In the genomic region with DNA sequence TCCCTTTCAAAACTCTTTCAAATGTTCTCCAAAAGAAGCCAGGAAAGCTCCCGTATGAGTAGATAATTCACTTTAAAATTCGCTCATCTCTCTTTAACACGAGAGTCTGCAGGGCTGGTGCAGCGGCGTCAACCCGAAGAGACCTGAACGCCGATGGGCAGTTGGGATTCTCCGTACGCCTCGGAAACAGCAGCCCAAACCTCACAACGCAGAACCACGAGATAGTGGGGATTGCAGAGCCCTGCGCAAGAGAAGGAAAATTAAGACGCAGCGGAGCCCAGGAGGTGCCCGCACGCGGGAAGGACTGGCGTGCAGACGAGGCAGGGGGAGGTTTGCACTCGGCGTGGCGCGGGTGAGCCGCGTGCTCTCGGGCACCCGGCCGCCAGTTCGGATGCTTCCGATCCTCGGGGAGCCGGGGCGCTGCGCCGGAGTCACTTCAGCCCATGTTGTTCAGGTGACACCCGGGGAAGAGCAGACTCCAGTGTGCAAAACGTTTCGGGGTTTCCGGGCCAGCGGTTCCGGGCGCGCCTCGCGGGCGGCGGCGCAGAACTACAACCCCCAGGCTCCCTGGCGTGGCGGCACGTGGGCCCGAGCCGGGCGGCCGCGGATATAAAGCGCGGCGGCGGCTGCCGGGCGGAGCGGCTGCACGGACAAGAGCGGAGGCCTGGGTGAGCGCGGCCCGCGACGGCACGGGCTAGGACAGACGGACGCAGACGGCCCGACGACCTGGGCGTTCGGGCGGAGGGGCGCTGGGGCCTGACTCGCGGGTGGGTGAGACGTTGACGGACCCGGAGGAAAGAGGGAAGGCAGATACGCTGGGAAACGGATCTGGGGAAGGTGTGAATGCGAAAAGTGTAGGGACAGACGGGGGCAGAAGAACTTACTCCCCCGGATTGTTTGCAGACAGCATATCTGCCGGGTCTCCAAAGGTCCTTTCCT, we compare ENCODE assay signal across 1 cellular context.
TF ChIP-seq lines count a peak whose summit lies in the region.

A gene with protein sequence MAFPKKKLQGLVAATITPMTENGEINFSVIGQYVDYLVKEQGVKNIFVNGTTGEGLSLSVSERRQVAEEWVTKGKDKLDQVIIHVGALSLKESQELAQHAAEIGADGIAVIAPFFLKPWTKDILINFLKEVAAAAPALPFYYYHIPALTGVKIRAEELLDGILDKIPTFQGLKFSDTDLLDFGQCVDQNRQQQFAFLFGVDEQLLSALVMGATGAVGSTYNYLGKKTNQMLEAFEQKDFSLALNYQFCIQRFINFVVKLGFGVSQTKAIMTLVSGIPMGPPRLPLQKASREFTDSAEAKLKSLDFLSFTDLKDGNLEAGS (plus strand): TSS at position 636 of the 939 bp plus-strand sequence. CDS start 4,599 bp downstream, outside the sequence.

TF ChIP-seq in K562, 482 proteins besides CTCF, POLR2A, EP300 and RAD21 (continued from another document and continues in another):
- TF ChIP-seq, protein P1, sequence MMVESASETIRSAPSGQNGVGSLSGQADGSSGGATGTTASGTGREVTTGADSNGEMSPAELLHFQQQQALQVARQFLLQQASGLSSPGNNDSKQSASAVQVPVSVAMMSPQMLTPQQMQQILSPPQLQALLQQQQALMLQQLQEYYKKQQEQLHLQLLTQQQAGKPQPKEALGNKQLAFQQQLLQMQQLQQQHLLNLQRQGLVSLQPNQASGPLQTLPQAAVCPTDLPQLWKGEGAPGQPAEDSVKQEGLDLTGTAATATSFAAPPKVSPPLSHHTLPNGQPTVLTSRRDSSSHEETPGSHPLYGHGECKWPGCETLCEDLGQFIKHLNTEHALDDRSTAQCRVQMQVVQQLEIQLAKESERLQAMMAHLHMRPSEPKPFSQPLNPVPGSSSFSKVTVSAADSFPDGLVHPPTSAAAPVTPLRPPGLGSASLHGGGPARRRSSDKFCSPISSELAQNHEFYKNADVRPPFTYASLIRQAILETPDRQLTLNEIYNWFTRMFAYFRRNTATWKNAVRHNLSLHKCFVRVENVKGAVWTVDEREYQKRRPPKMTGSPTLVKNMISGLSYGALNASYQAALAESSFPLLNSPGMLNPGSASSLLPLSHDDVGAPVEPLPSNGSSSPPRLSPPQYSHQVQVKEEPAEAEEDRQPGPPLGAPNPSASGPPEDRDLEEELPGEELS (CRISPR knock-in tag; IDR thresholded peaks at IDR 0.05; ENCODE audit: borderline replicate concordance), result peak; percentile 96
- TF ChIP-seq, protein P2, sequence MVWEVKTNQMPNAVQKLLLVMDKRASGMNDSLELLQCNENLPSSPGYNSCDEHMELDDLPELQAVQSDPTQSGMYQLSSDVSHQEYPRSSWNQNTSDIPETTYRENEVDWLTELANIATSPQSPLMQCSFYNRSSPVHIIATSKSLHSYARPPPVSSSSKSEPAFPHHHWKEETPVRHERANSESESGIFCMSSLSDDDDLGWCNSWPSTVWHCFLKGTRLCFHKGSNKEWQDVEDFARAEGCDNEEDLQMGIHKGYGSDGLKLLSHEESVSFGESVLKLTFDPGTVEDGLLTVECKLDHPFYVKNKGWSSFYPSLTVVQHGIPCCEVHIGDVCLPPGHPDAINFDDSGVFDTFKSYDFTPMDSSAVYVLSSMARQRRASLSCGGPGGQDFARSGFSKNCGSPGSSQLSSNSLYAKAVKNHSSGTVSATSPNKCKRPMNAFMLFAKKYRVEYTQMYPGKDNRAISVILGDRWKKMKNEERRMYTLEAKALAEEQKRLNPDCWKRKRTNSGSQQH (CRISPR knock-in tag; IDR thresholded peaks at IDR 0.05), result 0 out of 2 replicates have a peak, but pooled peaks have one; percentile 72
- TF ChIP-seq ZEB2 (IDR thresholded peaks at IDR 0.05) (no peak), ZC3H11A (IDR thresholded peaks at IDR 0.05; ENCODE audit: low read depth, low read length) (no peak), E2F3 (CRISPR knock-in tag; IDR thresholded peaks at IDR 0.05) (peak; percentile 79), ATF1 (CRISPR knock-in tag; IDR thresholded peaks at IDR 0.05) (no peak), ATF1 (tag; IDR thresholded peaks at IDR 0.05) (peak; percentile 88), NCOA2 (IDR thresholded peaks at IDR 0.05; ENCODE audit: partially characterized antibody in 2 of 2) (no peak), NUFIP1 (IDR thresholded peaks at IDR 0.05; ENCODE audit: partially characterized antibody) (no peak), FOSL1 (tag; conservative IDR thresholded peaks at IDR 0.05) (peak; percentile 27; the same call in 1 of the 2 replicates), ARNT (IDR thresholded peaks at IDR 0.05) (no peak), DMBX1 (CRISPR knock-in tag; IDR thresholded peaks at IDR 0.05; ENCODE audit: borderline replicate concordance) (peak; percentile 81; the same call in 1 of the 2 replicates), ZNF644 (tag; IDR thresholded peaks at IDR 0.05; ENCODE audit: low read depth) (no peak), ZNF431 (CRISPR knock-in tag; IDR thresholded peaks at IDR 0.05) (peak; percentile 88), YBX1 (IDR thresholded peaks at IDR 0.05) (no peak), U2AF2 (optimal IDR thresholded peaks at IDR 0.05; ENCODE audit: low read depth, low read length) (no peak), ZNF57 (CRISPR knock-in tag; IDR thresholded peaks at IDR 0.05) (peak; percentile 69; the same call in 1 of the 2 replicates), HMGN3 (IDR thresholded peaks at IDR 0.05; ENCODE audit: borderline replicate concordance, extremely low read depth, insufficient read length, low read depth, low read length) (peak; percentile 74), FOXK2 (conservative IDR thresholded peaks at IDR 0.05 in 1 of 2, IDR thresholded peaks at IDR 0.05 in 1 of 2; ENCODE audit: low read depth in 2 of 2) (0 out of 4 replicates have a peak, but pooled peaks of 1 of the 2 experiments have one; percentile 32), ELF2 (CRISPR knock-in tag; IDR thresholded peaks at IDR 0.05) (peak; percentile 83), FOXA3 (CRISPR knock-in tag; conservative IDR thresholded peaks at IDR 0.05 in 1 of 2, IDR thresholded peaks at IDR 0.05 in 1 of 2) (peak in 1 of 2 experiments; percentile 54; a peak in 1 of 4 replicates), ZNF695 (CRISPR knock-in tag; IDR thresholded peaks at IDR 0.05) (no peak), POLR2AphosphoS5 (IDR thresholded peaks at IDR 0.05; ENCODE audit: control insufficient read depth, insufficient read depth, low read depth, low read length) (peak; percentile 69; the same call in 1 of the 2 replicates), MED1 (CRISPR knock-in tag; IDR thresholded peaks at IDR 0.05; ENCODE audit: borderline replicate concordance) (no peak), ARID1B (IDR thresholded peaks at IDR 0.05) (no peak), TFAM (CRISPR knock-in tag; conservative IDR thresholded peaks at IDR 0.05) (no peak), ZNF232 (CRISPR knock-in tag; IDR thresholded peaks at IDR 0.05) (peak; percentile 90), ZNF589 (CRISPR knock-in tag; IDR thresholded peaks at IDR 0.05; ENCODE audit: low read depth) (peak; percentile 50; the same call in 1 of the 2 replicates), ZNF174 (CRISPR knock-in tag; IDR thresholded peaks at IDR 0.05) (no peak), MXI1 (IDR thresholded peaks at IDR 0.05; ENCODE audit: low read depth, low read length) (no peak; the same call in 1 of the 2 replicates)
- TF ChIP-seq, protein P3, sequence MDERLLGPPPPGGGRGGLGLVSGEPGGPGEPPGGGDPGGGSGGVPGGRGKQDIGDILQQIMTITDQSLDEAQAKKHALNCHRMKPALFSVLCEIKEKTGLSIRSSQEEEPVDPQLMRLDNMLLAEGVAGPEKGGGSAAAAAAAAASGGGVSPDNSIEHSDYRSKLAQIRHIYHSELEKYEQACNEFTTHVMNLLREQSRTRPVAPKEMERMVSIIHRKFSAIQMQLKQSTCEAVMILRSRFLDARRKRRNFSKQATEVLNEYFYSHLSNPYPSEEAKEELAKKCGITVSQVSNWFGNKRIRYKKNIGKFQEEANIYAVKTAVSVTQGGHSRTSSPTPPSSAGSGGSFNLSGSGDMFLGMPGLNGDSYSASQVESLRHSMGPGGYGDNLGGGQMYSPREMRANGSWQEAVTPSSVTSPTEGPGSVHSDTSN (CRISPR knock-in tag; IDR thresholded peaks at IDR 0.05; ENCODE audit: low read depth), result no peak
- TF ChIP-seq, protein P3 (tag; conservative IDR thresholded peaks at IDR 0.05; ENCODE audit: low read depth), result no peak
- TF ChIP-seq, protein P4, sequence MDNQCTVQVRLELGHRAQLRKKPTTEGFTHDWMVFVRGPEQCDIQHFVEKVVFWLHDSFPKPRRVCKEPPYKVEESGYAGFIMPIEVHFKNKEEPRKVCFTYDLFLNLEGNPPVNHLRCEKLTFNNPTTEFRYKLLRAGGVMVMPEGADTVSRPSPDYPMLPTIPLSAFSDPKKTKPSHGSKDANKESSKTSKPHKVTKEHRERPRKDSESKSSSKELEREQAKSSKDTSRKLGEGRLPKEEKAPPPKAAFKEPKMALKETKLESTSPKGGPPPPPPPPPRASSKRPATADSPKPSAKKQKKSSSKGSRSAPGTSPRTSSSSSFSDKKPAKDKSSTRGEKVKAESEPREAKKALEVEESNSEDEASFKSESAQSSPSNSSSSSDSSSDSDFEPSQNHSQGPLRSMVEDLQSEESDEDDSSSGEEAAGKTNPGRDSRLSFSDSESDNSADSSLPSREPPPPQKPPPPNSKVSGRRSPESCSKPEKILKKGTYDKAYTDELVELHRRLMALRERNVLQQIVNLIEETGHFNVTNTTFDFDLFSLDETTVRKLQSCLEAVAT (IDR thresholded peaks at IDR 0.05), result peak; percentile 41 to 57; a peak in 2 of 4 replicates
- TF ChIP-seq, protein P5, sequence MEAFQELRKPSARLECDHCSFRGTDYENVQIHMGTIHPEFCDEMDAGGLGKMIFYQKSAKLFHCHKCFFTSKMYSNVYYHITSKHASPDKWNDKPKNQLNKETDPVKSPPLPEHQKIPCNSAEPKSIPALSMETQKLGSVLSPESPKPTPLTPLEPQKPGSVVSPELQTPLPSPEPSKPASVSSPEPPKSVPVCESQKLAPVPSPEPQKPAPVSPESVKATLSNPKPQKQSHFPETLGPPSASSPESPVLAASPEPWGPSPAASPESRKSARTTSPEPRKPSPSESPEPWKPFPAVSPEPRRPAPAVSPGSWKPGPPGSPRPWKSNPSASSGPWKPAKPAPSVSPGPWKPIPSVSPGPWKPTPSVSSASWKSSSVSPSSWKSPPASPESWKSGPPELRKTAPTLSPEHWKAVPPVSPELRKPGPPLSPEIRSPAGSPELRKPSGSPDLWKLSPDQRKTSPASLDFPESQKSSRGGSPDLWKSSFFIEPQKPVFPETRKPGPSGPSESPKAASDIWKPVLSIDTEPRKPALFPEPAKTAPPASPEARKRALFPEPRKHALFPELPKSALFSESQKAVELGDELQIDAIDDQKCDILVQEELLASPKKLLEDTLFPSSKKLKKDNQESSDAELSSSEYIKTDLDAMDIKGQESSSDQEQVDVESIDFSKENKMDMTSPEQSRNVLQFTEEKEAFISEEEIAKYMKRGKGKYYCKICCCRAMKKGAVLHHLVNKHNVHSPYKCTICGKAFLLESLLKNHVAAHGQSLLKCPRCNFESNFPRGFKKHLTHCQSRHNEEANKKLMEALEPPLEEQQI (IDR thresholded peaks at IDR 0.05), result no peak
- TF ChIP-seq, protein P6, sequence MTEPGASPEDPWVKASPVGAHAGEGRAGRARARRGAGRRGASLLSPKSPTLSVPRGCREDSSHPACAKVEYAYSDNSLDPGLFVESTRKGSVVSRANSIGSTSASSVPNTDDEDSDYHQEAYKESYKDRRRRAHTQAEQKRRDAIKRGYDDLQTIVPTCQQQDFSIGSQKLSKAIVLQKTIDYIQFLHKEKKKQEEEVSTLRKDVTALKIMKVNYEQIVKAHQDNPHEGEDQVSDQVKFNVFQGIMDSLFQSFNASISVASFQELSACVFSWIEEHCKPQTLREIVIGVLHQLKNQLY (CRISPR knock-in tag; conservative IDR thresholded peaks at IDR 0.05), result peak in 1 of 2 experiments; percentile 44; a peak in 1 of 4 replicates
- TF ChIP-seq, protein P7, sequence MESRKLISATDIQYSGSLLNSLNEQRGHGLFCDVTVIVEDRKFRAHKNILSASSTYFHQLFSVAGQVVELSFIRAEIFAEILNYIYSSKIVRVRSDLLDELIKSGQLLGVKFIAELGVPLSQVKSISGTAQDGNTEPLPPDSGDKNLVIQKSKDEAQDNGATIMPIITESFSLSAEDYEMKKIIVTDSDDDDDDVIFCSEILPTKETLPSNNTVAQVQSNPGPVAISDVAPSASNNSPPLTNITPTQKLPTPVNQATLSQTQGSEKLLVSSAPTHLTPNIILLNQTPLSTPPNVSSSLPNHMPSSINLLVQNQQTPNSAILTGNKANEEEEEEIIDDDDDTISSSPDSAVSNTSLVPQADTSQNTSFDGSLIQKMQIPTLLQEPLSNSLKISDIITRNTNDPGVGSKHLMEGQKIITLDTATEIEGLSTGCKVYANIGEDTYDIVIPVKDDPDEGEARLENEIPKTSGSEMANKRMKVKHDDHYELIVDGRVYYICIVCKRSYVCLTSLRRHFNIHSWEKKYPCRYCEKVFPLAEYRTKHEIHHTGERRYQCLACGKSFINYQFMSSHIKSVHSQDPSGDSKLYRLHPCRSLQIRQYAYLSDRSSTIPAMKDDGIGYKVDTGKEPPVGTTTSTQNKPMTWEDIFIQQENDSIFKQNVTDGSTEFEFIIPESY (CRISPR knock-in tag; IDR thresholded peaks at IDR 0.05), result peak; percentile 89
- TF ChIP-seq, protein P8, sequence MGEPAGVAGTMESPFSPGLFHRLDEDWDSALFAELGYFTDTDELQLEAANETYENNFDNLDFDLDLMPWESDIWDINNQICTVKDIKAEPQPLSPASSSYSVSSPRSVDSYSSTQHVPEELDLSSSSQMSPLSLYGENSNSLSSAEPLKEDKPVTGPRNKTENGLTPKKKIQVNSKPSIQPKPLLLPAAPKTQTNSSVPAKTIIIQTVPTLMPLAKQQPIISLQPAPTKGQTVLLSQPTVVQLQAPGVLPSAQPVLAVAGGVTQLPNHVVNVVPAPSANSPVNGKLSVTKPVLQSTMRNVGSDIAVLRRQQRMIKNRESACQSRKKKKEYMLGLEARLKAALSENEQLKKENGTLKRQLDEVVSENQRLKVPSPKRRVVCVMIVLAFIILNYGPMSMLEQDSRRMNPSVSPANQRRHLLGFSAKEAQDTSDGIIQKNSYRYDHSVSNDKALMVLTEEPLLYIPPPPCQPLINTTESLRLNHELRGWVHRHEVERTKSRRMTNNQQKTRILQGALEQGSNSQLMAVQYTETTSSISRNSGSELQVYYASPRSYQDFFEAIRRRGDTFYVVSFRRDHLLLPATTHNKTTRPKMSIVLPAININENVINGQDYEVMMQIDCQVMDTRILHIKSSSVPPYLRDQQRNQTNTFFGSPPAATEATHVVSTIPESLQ (CRISPR knock-in tag; IDR thresholded peaks at IDR 0.05), result peak; percentile 97
- TF ChIP-seq, protein P9, sequence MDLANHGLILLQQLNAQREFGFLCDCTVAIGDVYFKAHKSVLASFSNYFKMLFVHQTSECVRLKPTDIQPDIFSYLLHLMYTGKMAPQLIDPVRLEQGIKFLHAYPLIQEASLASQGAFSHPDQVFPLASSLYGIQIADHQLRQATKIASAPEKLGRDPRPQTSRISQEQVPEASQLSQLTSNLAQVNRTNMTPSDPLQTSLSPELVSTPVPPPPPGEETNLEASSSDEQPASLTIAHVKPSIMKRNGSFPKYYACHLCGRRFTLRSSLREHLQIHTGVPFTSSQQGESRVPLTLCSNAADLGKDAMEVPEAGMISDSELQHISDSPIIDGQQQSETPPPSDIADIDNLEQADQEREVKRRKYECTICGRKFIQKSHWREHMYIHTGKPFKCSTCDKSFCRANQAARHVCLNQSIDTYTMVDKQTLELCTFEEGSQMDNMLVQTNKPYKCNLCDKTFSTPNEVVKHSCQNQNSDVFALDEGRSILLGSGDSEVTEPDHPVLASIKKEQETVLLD (IDR thresholded peaks at IDR 0.05), result 0 out of 2 replicates have a peak, but pooled peaks have one; percentile 21
